Comparison of ENCODE assay signal across 8 cellular contexts in the genomic region with DNA sequence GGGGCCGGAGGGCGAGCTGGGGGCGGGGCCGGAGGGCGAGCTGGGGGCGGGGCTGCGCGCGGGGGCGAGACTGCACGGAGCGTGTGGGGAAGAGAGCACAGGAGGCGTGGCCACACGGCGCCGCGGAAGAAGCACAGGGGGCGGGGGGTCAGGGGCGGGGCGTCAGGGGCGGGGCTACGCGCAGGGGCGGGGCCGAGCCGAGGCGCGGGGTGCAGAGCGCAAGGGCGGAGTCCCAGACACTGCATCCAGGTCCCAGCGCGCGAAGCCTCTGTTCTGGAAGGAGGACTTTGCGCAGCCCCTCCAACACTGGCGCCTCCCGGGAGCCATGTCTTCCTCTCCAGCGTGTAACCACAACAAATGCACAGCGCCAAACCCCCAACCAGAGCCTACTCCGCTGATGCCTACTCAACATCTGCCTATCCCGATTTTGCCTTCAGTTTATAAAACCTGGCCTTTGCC.
DNase-seq lines count a peak whose midpoint lies in the region; ATAC-seq and TF ChIP-seq lines count a peak whose summit lies in the region.

No MANE protein-coding gene starts in this region.

- H3K4me3 Mint-ChIP-seq in T-helper 1 cell treated with Interleukin-12 subunit alpha and Interleukin-12 subunit beta and Interleukin-4 antibody, amounts not matched to agents 30 μg/mL and 1 μg/mL, for 36 hours = peak overlapping the region; percentile 63

- H3K4me1 ChIP-seq in left ventricle myocardium inferior = peaks cover 87% of the 10 kb centered on the region
- H3K4me1 ChIP-seq in psoas muscle = peaks cover 77% of the 10 kb centered on the region
- H3K4me1 ChIP-seq in upper lobe of left lung = peaks cover 48 to 53% (median 50%) of the 10 kb centered on the region in 4 donors

- H3K27me3 ChIP-seq in left ventricle myocardium inferior (ENCODE audit: low read depth) (no peaks in the 10 kb centered on the region), psoas muscle (ENCODE audit: insufficient read depth in 3 of 3, low read length in 2 of 3) (no peaks in the 10 kb centered on the region), upper lobe of left lung (no peaks in the 10 kb centered on the region)

- H3K27me3 Mint-ChIP-seq in T-helper 1 cell treated with Interleukin-12 subunit alpha and Interleukin-12 subunit beta and Interleukin-4 antibody, amounts not matched to agents 30 μg/mL and 1 μg/mL, for 36 hours (ENCODE audit: low read depth) = no peaks in the 10 kb centered on the region

- WGBS in psoas muscle, 3 donors = 1 to 2% (median 2%) methylated on average over 15 to 40 of the region's 40 CpGs
- 0 to 4% methylated on average over 2 to 7 of the region's 40 CpGs for WGBS in upper lobe of left lung, 2 donors

- intact Hi-C loops in left ventricle myocardium inferior (cut with micrococcal nuclease) (no loop called here), psoas muscle (cut with DNase I) (loop anchor here in 1 of 2 donors (5.0 kb wide), 1 partner anchor 35 kb away; no protein-coding TSS in a partner anchor)

- H3K36me3 ChIP-seq in left ventricle myocardium inferior (no peaks in the 10 kb centered on the region), psoas muscle (ENCODE audit: insufficient read depth in 1 of 2, low read depth in 1 of 2) (no peaks in the 10 kb centered on the region), upper lobe of left lung (no peaks in the 10 kb centered on the region)

- TF ChIP-seq CTCF in left ventricle myocardium inferior (IDR thresholded peaks at IDR 0.05; ENCODE audit: borderline replicate concordance) = no peak
- no peak for TF ChIP-seq CTCF in psoas muscle (IDR thresholded peaks at IDR 0.05)
- TF ChIP-seq CTCF in upper lobe of left lung (IDR thresholded peaks at IDR 0.05) = no peak

- no peaks in the 10 kb centered on the region for H3K9me3 ChIP-seq in left ventricle myocardium inferior (replicated peaks)
- no peaks in the 10 kb centered on the region for H3K9me3 ChIP-seq in psoas muscle
- no peaks in the 10 kb centered on the region for H3K9me3 ChIP-seq in upper lobe of left lung

- TF ChIP-seq POLR2A in upper lobe of left lung (IDR thresholded peaks at IDR 0.05) = no peak

- peak; percentile 88 for DNase-seq in CD1c-positive myeloid dendritic cell (ENCODE audit: extremely low spot score)
- peak; percentile 98 for DNase-seq in HuH-7 (ENCODE audit: low spot score)
- peak; percentile 76 for DNase-seq in amniotic epithelial cell (ENCODE audit: low read depth)
- peak; percentile 91 for DNase-seq in left ventricle myocardium inferior
- DNase-seq in psoas muscle = peak; percentile 91 to 97
- DNase-seq in upper lobe of left lung = peak; percentile 92 to 98

- no peak overlapping the region for H3K27ac Mint-ChIP-seq in T-helper 1 cell treated with Interleukin-12 subunit alpha and Interleukin-12 subunit beta and Interleukin-4 antibody, amounts not matched to agents 30 μg/mL and 1 μg/mL, for 36 hours

- H3K36me3 Mint-ChIP-seq in T-helper 1 cell treated with Interleukin-12 subunit alpha and Interleukin-12 subunit beta and Interleukin-4 antibody, amounts not matched to agents 30 μg/mL and 1 μg/mL, for 36 hours (ENCODE audit: low read depth) = peaks cover 11% of the 10 kb centered on the region

- H3K9me3 Mint-ChIP-seq in T-helper 1 cell treated with Interleukin-12 subunit alpha and Interleukin-12 subunit beta and Interleukin-4 antibody, amounts not matched to agents 30 μg/mL and 1 μg/mL, for 36 hours = no peaks in the 10 kb centered on the region

- H3K4me3 ChIP-seq in left ventricle myocardium inferior (peak overlapping the region; percentile 94), psoas muscle (peak overlapping the region; percentile 98), upper lobe of left lung (peak overlapping the region in 3 of 4 donors; percentile 68 to 91 (median 87))

- ATAC-seq in GM21515 (IDR thresholded peaks at IDR 0.05; ENCODE audit: unreplicated experiment) (peak; percentile 65), psoas muscle (peak; percentile 83 to 91 (median 88)), upper lobe of left lung (ENCODE audit: low FRiP score in 2 of 2) (peak; percentile 96)

- TF ChIP-seq EP300 in upper lobe of left lung (IDR thresholded peaks at IDR 0.05) = no peak

- peak overlapping the region; percentile 91 for H3K27ac ChIP-seq in left ventricle myocardium inferior (replicated peaks)
- peak overlapping the region; percentile 93 for H3K27ac ChIP-seq in psoas muscle
- H3K27ac ChIP-seq in upper lobe of left lung = peak overlapping the region in 1 of 4 donors; percentile 64

- peaks cover 50% of the 10 kb centered on the region for H3K4me1 Mint-ChIP-seq in T-helper 1 cell treated with Interleukin-12 subunit alpha and Interleukin-12 subunit beta and Interleukin-4 antibody, amounts not matched to agents 30 μg/mL and 1 μg/mL, for 36 hours (ENCODE audit: low read depth)
